Comparison of ENCODE assay signal across 23 cellular contexts in the genomic region with DNA sequence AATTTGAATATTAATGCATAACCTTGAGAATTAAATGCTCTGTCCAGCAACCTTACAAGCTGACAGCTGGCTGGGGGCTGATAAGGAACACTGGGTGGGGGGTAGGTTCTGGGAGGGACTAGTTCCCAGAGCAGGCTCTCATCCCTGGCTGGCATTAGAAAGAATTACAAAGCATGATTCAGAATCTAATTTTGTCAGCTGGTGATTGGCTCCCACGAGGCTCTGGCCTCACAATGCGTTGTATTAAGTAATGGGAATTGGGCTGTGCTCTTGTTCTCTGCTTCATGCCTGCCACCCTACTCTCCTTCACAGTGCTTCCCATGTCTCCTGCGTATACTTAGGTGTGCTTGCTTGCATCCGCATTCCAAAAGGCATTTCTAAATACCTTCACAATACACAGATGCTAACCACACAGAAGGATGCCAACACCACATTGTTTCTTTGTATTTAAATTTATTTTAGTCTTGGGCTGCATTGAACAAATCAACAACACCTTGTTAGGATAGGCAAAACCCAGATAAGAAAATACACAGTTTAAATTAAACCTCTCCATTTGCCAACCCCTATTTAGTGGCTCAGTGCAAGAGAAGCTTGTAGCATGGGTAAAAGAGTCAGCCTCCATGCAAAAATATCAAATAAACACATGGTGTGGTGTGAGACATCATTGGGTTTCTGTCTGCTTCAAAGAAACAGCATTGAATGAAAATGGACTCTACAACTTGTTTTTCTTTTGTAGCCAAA.
DNase-seq lines count a peak whose midpoint lies in the region; ATAC-seq, FAIRE-seq and TF ChIP-seq lines count a peak whose summit lies in the region.
"Had no signal": no experiment of that assay in that cellular context is flagged by ENCODE, and none has a peak within 500 bp of the region (broad histone marks: within the 10 kb centered on the region; RNA-seq: fewer than 3 reads in every experiment).

No MANE protein-coding gene starts in this region.

- no TSS peak for BruUV-seq in MCF 10A (replicated peaks; lab: Mats Ljungman, UMichigan)

- intact Hi-C loops in MCF 10A (cut with micrococcal nuclease) (no loop called here), breast epithelium (cut with DNase I; ENCODE audit: low total_unique reads) (no loop called here), posterior vena cava (cut with DNase I) (no loop called here)

- H3K27ac ChIP-seq in breast epithelium (no peak overlapping the region), fibroblast of lung (ENCODE audit: insufficient read depth, low read length) (no peak overlapping the region), keratinocyte (ENCODE audit: control insufficient read depth, insufficient read depth, low read length) (no peak overlapping the region), H9 (ENCODE audit: insufficient read length, low read depth, low read length) (no peak overlapping the region)
- H3K27ac ChIP-seq: BLaER1 treated with 17β-estradiol and CSF1 and Interleukin-3, amounts not matched to agents 10 nM and 100 nM; esophagus squamous epithelium; ovary; spleen had no signal

- peaks cover 8% of the 10 kb centered on the region for H3K4me1 Mint-ChIP-seq in MCF 10A (ENCODE audit: insufficient read depth, unreplicated experiment)
- peaks cover 12% of the 10 kb centered on the region in 2 experiments for H3K4me1 Mint-ChIP-seq in H9
- H3K4me1 Mint-ChIP-seq: stimulated activated memory B cell treated with anti-CD40 and anti-IgM and Interleukin-4, amounts not matched to agents 10 μg/mL and 1 μg/mL and 100 μg/mL, for 72 hours had no signal

- TF ChIP-seq POLR2A in breast epithelium (IDR thresholded peaks at IDR 0.05): no peak

- H3K4me3 Mint-ChIP-seq in MCF 10A (ENCODE audit: unreplicated experiment) (no peak overlapping the region), H9 (no peak overlapping the region; a peak in 1 of 5 replicates)
- H3K4me3 Mint-ChIP-seq: dendritic cell treated with granulocyte-macrophage colony-stimulating factor and Interleukin-4, amounts not matched to agents 40 ng/mL and 50 ng/mL, for 4 days; HFFc6; stimulated activated memory B cell treated with anti-CD40 and anti-IgM and Interleukin-4, amounts not matched to agents 10 μg/mL and 1 μg/mL and 100 μg/mL, for 72 hours; T-helper 1 cell treated with Interleukin-12 subunit alpha and Interleukin-12 subunit beta and Interleukin-4 antibody, amounts not matched to agents 30 μg/mL and 1 μg/mL, for 36 hours; type B pancreatic cell had no signal

- dilution Hi-C loops in keratinocyte (cut with MboI; ENCODE audit: extremely low pct_ligation_motif_present, low sequenced_read_pairs): no loop called here

- H3K9me3 Mint-ChIP-seq in MCF 10A (ENCODE audit: unreplicated experiment) (no peaks in the 10 kb centered on the region), H9 (no peaks in the 10 kb centered on the region; a peak in 1 of 5 replicates)
- H3K9me3 Mint-ChIP-seq: dendritic cell treated with granulocyte-macrophage colony-stimulating factor and Interleukin-4, amounts not matched to agents 40 ng/mL and 50 ng/mL, for 4 days; HFFc6; type B pancreatic cell had no signal

- no peak overlapping the region for H2BK20ac ChIP-seq in H9 (ENCODE audit: low read depth, low read length, poor library complexity, severe bottlenecking)

- DNase-seq in MCF 10A (ENCODE audit: unreplicated experiment) (peak; percentile 10), breast epithelium (ENCODE audit: low spot score in 2 of 2) (no peak), fibroblast of lung (ENCODE audit: low read depth in 2 of 2) (peak; percentile 22 to 47), keratinocyte (ENCODE audit: low read depth, low spot score) (no peak), posterior vena cava (ENCODE audit: low spot score) (no peak), H9 (no peak), urothelium cell line (ENCODE audit: low spot score) (no peak)
- DNase-seq: 8988T; activated naive CD4-positive, alpha-beta T cell; esophagus squamous epithelium; HFFc6; NCI-H1092 treated with DMSO at 0.1 percent for 48 hours; ovary; spleen had no signal

- WGBS in H9 (ENCODE audit: extremely low coverage, insufficient read length, low lambda C conversion rate): no CpG with 5 or more reads among the region's 4 CpGs

- H3K23ac ChIP-seq in H9 (ENCODE audit: insufficient read length, low read depth, low read length): no peak overlapping the region

- H3K27ac Mint-ChIP-seq in MCF 10A (ENCODE audit: low read depth, unreplicated experiment) (no peak overlapping the region), H9 (no peak overlapping the region)
- H3K27ac Mint-ChIP-seq: dendritic cell treated with granulocyte-macrophage colony-stimulating factor and Interleukin-4, amounts not matched to agents 40 ng/mL and 50 ng/mL, for 4 days; HFFc6; stimulated activated memory B cell treated with anti-CD40 and anti-IgM and Interleukin-4, amounts not matched to agents 10 μg/mL and 1 μg/mL and 100 μg/mL, for 72 hours; T-helper 1 cell treated with Interleukin-12 subunit alpha and Interleukin-12 subunit beta and Interleukin-4 antibody, amounts not matched to agents 30 μg/mL and 1 μg/mL, for 36 hours; type B pancreatic cell had no signal

- no peak overlapping the region for H3K4me3 ChIP-seq in breast epithelium
- H3K4me3 ChIP-seq in fibroblast of lung (replicated peaks in 1 of 4; ENCODE audit: control extremely low read depth in 1 of 4, insufficient read depth in 1 of 4, low read depth in 3 of 4, low read length in 4 of 4): no peak overlapping the region
- H3K4me3 ChIP-seq in keratinocyte (ENCODE audit: control insufficient read depth in 2 of 3, extremely low read depth in 1 of 3, insufficient read depth in 2 of 3, low read depth in 1 of 3, low read length in 3 of 3): no peak overlapping the region
- H3K4me3 ChIP-seq: ascending aorta; BLaER1 treated with 17β-estradiol and CSF1 and Interleukin-3, amounts not matched to agents 10 nM and 100 nM; esophagus squamous epithelium; ovary; spleen had no signal

- H3K56ac ChIP-seq in H9 (ENCODE audit: insufficient read length, low read depth, low read length): no peak overlapping the region

- no peak for TF ChIP-seq CTCF in MCF 10A (IDR thresholded peaks at IDR 0.05; ENCODE audit: unreplicated experiment)
- TF ChIP-seq CTCF in breast epithelium (IDR thresholded peaks at IDR 0.05): no peak
- TF ChIP-seq CTCF in fibroblast of lung (conservative IDR thresholded peaks at IDR 0.05 in 1 of 2, IDR thresholded peaks at IDR 0.05 in 1 of 2; ENCODE audit: low read depth in 1 of 2, low read length in 2 of 2): no peak
- no peak for TF ChIP-seq CTCF in keratinocyte (optimal IDR thresholded peaks at IDR 0.05 in 1 of 3, IDR thresholded peaks at IDR 0.05 in 1 of 3, conservative IDR thresholded peaks at IDR 0.05 in 1 of 3; ENCODE audit: extremely low read depth in 1 of 3, insufficient read depth in 2 of 3, low read length in 3 of 3)
- TF ChIP-seq CTCF in H9 (conservative IDR thresholded peaks at IDR 0.05): no peak

- H3K18ac ChIP-seq in H9 (ENCODE audit: insufficient read length, low read depth, low read length): no peak overlapping the region

- H2AFZ ChIP-seq in fibroblast of lung (ENCODE audit: low read length): no peak overlapping the region
- no peak overlapping the region for H2AFZ ChIP-seq in keratinocyte (ENCODE audit: control insufficient read depth, low read length)
- H2AFZ ChIP-seq in H9 (ENCODE audit: low read length): no peak overlapping the region

- CTCF ChIA-PET in MCF 10A (lab: Yijun Ruan, JAX): interaction anchor here (0.6 kb wide), 1 partner anchor 151 kb away, joined by 3 read pairs; no protein-coding TSS in a partner anchor

- no peaks in the 10 kb centered on the region for H3K36me3 ChIP-seq in breast epithelium
- H3K36me3 ChIP-seq in fibroblast of lung (ENCODE audit: control insufficient read depth, insufficient read depth, low read length): no peaks in the 10 kb centered on the region
- no peaks in the 10 kb centered on the region for H3K36me3 ChIP-seq in keratinocyte (ENCODE audit: control insufficient read depth in 2 of 2, extremely low read depth in 1 of 2, insufficient read depth in 2 of 2, low read length in 2 of 2)
- H3K36me3 ChIP-seq: ascending aorta; BLaER1 treated with 17β-estradiol and CSF1 and Interleukin-3, amounts not matched to agents 10 nM and 100 nM; esophagus squamous epithelium; ovary; spleen had no signal

- no peak overlapping the region for H2BK5ac ChIP-seq in H9 (ENCODE audit: insufficient read length, low read length)

- no peaks in the 10 kb centered on the region for H3K23me2 ChIP-seq in H9 (ENCODE audit: insufficient read length, low read depth, low read length, poor library complexity, severe bottlenecking)

- H4K5ac ChIP-seq in H9 (ENCODE audit: insufficient read length, low read depth, low read length): no peak overlapping the region

- H3K9me3 ChIP-seq in breast epithelium (no peaks in the 10 kb centered on the region), fibroblast of lung (ENCODE audit: control insufficient read depth, insufficient read depth, low read depth, low read length) (no peaks in the 10 kb centered on the region), keratinocyte (ENCODE audit: control insufficient read depth, low read depth, low read length) (no peaks in the 10 kb centered on the region), H9 (ENCODE audit: control insufficient read depth, low read depth, low read length) (no peaks in the 10 kb centered on the region)
- H3K9me3 ChIP-seq: ascending aorta, esophagus squamous epithelium, ovary, spleen had no signal

- H3K36me3 Mint-ChIP-seq in MCF 10A (ENCODE audit: insufficient read depth, unreplicated experiment) (no peaks in the 10 kb centered on the region), H9 (ENCODE audit: insufficient read depth in 1 of 3, low read depth in 3 of 3) (no peaks in the 10 kb centered on the region)
- H3K36me3 Mint-ChIP-seq: stimulated activated memory B cell treated with anti-CD40 and anti-IgM and Interleukin-4, amounts not matched to agents 10 μg/mL and 1 μg/mL and 100 μg/mL, for 72 hours; type B pancreatic cell had no signal

- no peak overlapping the region for H2BK15ac ChIP-seq in H9 (ENCODE audit: low read depth, low read length)

- H2BK120ac ChIP-seq in H9 (ENCODE audit: low read depth, low read length, poor library complexity, severe bottlenecking): no peak overlapping the region

- no peak overlapping the region for H3T11ph ChIP-seq in H9 (ENCODE audit: low read length)

- H4K91ac ChIP-seq in H9 (ENCODE audit: insufficient read length, low read depth, low read length): no peak overlapping the region

- H4K8ac ChIP-seq in H9 (replicated peaks; ENCODE audit: insufficient read length, low read depth, low read length): no peak overlapping the region

- no peaks in the 10 kb centered on the region for H3K4me1 ChIP-seq in breast epithelium
- no peaks in the 10 kb centered on the region for H3K4me1 ChIP-seq in fibroblast of lung (ENCODE audit: control insufficient read depth, extremely low read depth, insufficient read depth, low read length)
- H3K4me1 ChIP-seq in keratinocyte (ENCODE audit: control insufficient read depth, extremely low read depth, insufficient read depth, low read length): peaks cover 16% of the 10 kb centered on the region
- H3K4me1 ChIP-seq in H9 (ENCODE audit: insufficient read depth, low read length): no peaks in the 10 kb centered on the region
- H3K4me1 ChIP-seq: spleen had no signal

- no peaks in the 10 kb centered on the region for H4K20me1 ChIP-seq in fibroblast of lung (ENCODE audit: control insufficient read depth, extremely low read depth, insufficient read depth, low read length)
- H4K20me1 ChIP-seq in keratinocyte (ENCODE audit: control insufficient read depth, extremely low read depth, insufficient read depth, low read length): no peaks in the 10 kb centered on the region
- H4K20me1 ChIP-seq in H9 (ENCODE audit: control insufficient read depth, insufficient read depth, insufficient read length): no peaks in the 10 kb centered on the region
- H4K20me1 ChIP-seq: BLaER1 treated with 17β-estradiol and CSF1 and Interleukin-3, amounts not matched to agents 10 nM and 100 nM had no signal

- peak; percentile 59 for FAIRE-seq in keratinocyte (lab: Jason Lieb, UNC)
- no peak for FAIRE-seq in urothelium cell line (lab: Jason Lieb, UNC)
- FAIRE-seq: GM18507 had no signal

- H3K9me1 ChIP-seq in keratinocyte (ENCODE audit: control insufficient read depth, extremely low read depth, insufficient read depth, low read length): no peaks in the 10 kb centered on the region

- H3K9ac ChIP-seq in fibroblast of lung (ENCODE audit: insufficient read depth, low read length): no peak overlapping the region
- H3K9ac ChIP-seq in keratinocyte (ENCODE audit: control insufficient read depth, extremely low read depth, insufficient read depth, low read length): no peak overlapping the region
- H3K9ac ChIP-seq in H9 (ENCODE audit: extremely low read depth, insufficient read length, low read length): no peak overlapping the region
- H3K9ac ChIP-seq: BLaER1 treated with 17β-estradiol and CSF1 and Interleukin-3, amounts not matched to agents 10 nM and 100 nM had no signal

- no peak overlapping the region for H3K14ac ChIP-seq in H9 (ENCODE audit: insufficient read depth, low read length)

- H3K4ac ChIP-seq in H9 (ENCODE audit: low read depth, low read length): no peak overlapping the region

- POLR2A ChIA-PET in MCF 10A (lab: Yijun Ruan, JAX): interaction anchor here (0.7 to 1.0 kb wide), 2 partner anchors 100 to 434 kb away, joined by 3 read pairs; a partner anchor contains a TSS

- ATAC-seq in HG03354 (IDR thresholded peaks at IDR 0.05; ENCODE audit: poor library complexity, severe bottlenecking, unreplicated experiment): no peak
- ATAC-seq: left lobe of liver; stimulated activated memory B cell treated with anti-CD40 and anti-IgM and Interleukin-4, amounts not matched to agents 10 μg/mL and 1 μg/mL and 100 μg/mL, for 72 hours had no signal

- no peak overlapping the region for H3K4me2 ChIP-seq in fibroblast of lung (ENCODE audit: extremely low read depth, insufficient read depth, low read length)
- H3K4me2 ChIP-seq in keratinocyte (ENCODE audit: control insufficient read depth, extremely low read depth, insufficient read depth, low read depth, low read length): no peak overlapping the region
- no peak overlapping the region for H3K4me2 ChIP-seq in H9 (ENCODE audit: insufficient read depth, insufficient read length, low read length)
- H3K4me2 ChIP-seq: BLaER1 treated with 17β-estradiol and CSF1 and Interleukin-3, amounts not matched to agents 10 nM and 100 nM had no signal

- no peaks in the 10 kb centered on the region for H3K79me2 ChIP-seq in fibroblast of lung (ENCODE audit: control insufficient read depth, insufficient read depth, low read length)
- H3K79me2 ChIP-seq in keratinocyte (ENCODE audit: control insufficient read depth, insufficient read depth, low read length): no peaks in the 10 kb centered on the region
- H3K79me2 ChIP-seq in H9 (ENCODE audit: insufficient read depth, low read length): no peaks in the 10 kb centered on the region

- H2AK5ac ChIP-seq in H9 (ENCODE audit: insufficient read length, low read length): no peak overlapping the region

- no peaks in the 10 kb centered on the region for H3K27me3 ChIP-seq in breast epithelium
- no peaks in the 10 kb centered on the region for H3K27me3 ChIP-seq in fibroblast of lung (ENCODE audit: control insufficient read depth, insufficient read depth, low read length)
- no peaks in the 10 kb centered on the region for H3K27me3 ChIP-seq in keratinocyte (ENCODE audit: control insufficient read depth, extremely low read depth, insufficient read depth, low read length)
- no peaks in the 10 kb centered on the region for H3K27me3 ChIP-seq in H9 (ENCODE audit: insufficient read depth, low read length)
- H3K27me3 ChIP-seq: ascending aorta; BLaER1 treated with 17β-estradiol and CSF1 and Interleukin-3, amounts not matched to agents 10 nM and 100 nM; esophagus squamous epithelium; ovary; spleen had no signal

- no peaks in the 10 kb centered on the region for H3K79me1 ChIP-seq in H9 (ENCODE audit: insufficient read depth, low read depth, low read length, poor library complexity, severe bottlenecking)

- H3K27me3 Mint-ChIP-seq in MCF 10A (ENCODE audit: insufficient read depth, unreplicated experiment) (no peaks in the 10 kb centered on the region), H9 (ENCODE audit: low read depth) (no peaks in the 10 kb centered on the region)
- H3K27me3 Mint-ChIP-seq: dendritic cell treated with granulocyte-macrophage colony-stimulating factor and Interleukin-4, amounts not matched to agents 40 ng/mL and 50 ng/mL, for 4 days; stimulated activated memory B cell treated with anti-CD40 and anti-IgM and Interleukin-4, amounts not matched to agents 10 μg/mL and 1 μg/mL and 100 μg/mL, for 72 hours had no signal

- no peak overlapping the region for H2BK12ac ChIP-seq in H9 (ENCODE audit: insufficient read length, low read depth, low read length)

Comparison
In these comparisons a context has a peak if more than half of its experiments do, and no peak if none do; other contexts are left out.
1. DNase-seq: peak in MCF 10A (single experiment) and fibroblast of lung (2 of 2); none in breast epithelium (0 of 2), keratinocyte (single experiment), posterior vena cava (single experiment), H9 (single experiment) and urothelium cell line (single experiment).